Comparison of ENCODE assay signal across 8 cellular contexts in the genomic region with DNA sequence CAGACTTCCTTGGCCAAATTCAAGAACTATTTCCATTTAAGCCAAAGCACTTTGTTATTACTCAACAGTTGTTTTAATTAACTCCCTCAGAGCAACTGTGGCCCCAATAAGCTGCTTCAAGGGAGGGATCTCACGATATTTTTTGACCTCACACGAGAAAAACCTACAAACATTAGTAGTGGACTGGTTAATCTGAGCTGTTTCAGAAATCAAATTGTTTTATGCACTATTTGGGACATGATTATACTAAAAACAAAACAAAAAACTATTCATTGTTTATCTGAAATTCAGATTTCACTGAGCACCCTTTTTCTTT.
DNase-seq lines count a peak whose midpoint lies in the region; ATAC-seq and TF ChIP-seq lines count a peak whose summit lies in the region.

No MANE protein-coding gene starts in this region.

- peak overlapping the region; percentile 2 for H3K4me3 Mint-ChIP-seq in stimulated activated naive CD8-positive, alpha-beta T cell treated with anti-CD3 and anti-CD28 coated beads, Interleukin-15, Interleukin-2, amounts not matched to agents 100 ng/mL and 50 ng/mL, for 24 hours

- DNase-seq in stimulated activated naive CD8-positive, alpha-beta T cell treated with anti-CD3 and anti-CD28 coated beads, Interleukin-15, Interleukin-2, amounts not matched to agents 100 U/mL and 50 U/mL, for 24 hours = no peak
- DNase-seq in breast epithelium (ENCODE audit: low spot score in 2 of 2) (no peak), vagina (ENCODE audit: extremely low spot score in 2 of 2) (no peak), NCI-H524 treated with DMSO at 0.1 percent for 48 hours (lab: John Stamatoyannopoulos, UW) (no peak), SIG-M5 treated with dmso at 0.1 percent for 504 hours (lab: John Stamatoyannopoulos, UW; ENCODE audit: unreplicated experiment) (no peak), NCI-H2107 treated with DMSO at 0.1 percent for 48 hours (lab: John Stamatoyannopoulos, UW; ENCODE audit: unreplicated experiment) (no peak)

- H3K9me3 Mint-ChIP-seq in stimulated activated naive CD8-positive, alpha-beta T cell treated with anti-CD3 and anti-CD28 coated beads, Interleukin-15, Interleukin-2, amounts not matched to agents 100 ng/mL and 50 ng/mL, for 24 hours = no peaks in the 10 kb centered on the region

- TF ChIP-seq POLR2A in breast epithelium (IDR thresholded peaks at IDR 0.05) (no peak), vagina (IDR thresholded peaks at IDR 0.05) (no peak)

- peaks cover 56% of the 10 kb centered on the region for H3K27me3 Mint-ChIP-seq in stimulated activated naive CD8-positive, alpha-beta T cell treated with anti-CD3 and anti-CD28 coated beads, Interleukin-15, Interleukin-2, amounts not matched to agents 100 ng/mL and 50 ng/mL, for 24 hours

- no peaks in the 10 kb centered on the region for H3K4me1 ChIP-seq in breast epithelium
- H3K4me1 ChIP-seq in muscle layer of duodenum (ENCODE audit: control insufficient read depth in 1 of 2, insufficient read depth in 2 of 2, low read length in 2 of 2) = peaks cover 0 to 7% of the 10 kb centered on the region in 2 donors
- peaks cover 7% of the 10 kb centered on the region for H3K4me1 ChIP-seq in vagina

- H3K4me3 ChIP-seq in breast epithelium = peak overlapping the region; percentile 37 to 71 (median 51)
- peak overlapping the region; percentile 62 to 74 for H3K4me3 ChIP-seq in muscle layer of duodenum (ENCODE audit: low read depth in 1 of 2, low read length in 2 of 2)
- H3K4me3 ChIP-seq in vagina = peak overlapping the region; percentile 39

- intact Hi-C loops in breast epithelium (cut with DNase I; ENCODE audit: low total_unique reads) (no loop called here), vagina (cut with DNase I) (no loop called here)

- H3K36me3 Mint-ChIP-seq in stimulated activated naive CD8-positive, alpha-beta T cell treated with anti-CD3 and anti-CD28 coated beads, Interleukin-15, Interleukin-2, amounts not matched to agents 100 ng/mL and 50 ng/mL, for 24 hours (ENCODE audit: low read depth) = no peaks in the 10 kb centered on the region

- H3K27ac ChIP-seq in breast epithelium (peak overlapping the region; percentile 59 to 75), muscle layer of duodenum (ENCODE audit: low read length) (peak overlapping the region; percentile 58), vagina (peak overlapping the region; percentile 58)

- H3K27me3 ChIP-seq in breast epithelium = no peaks in the 10 kb centered on the region
- H3K27me3 ChIP-seq in muscle layer of duodenum (ENCODE audit: low read depth, low read length) = no peaks in the 10 kb centered on the region
- H3K27me3 ChIP-seq in vagina = no peaks in the 10 kb centered on the region

- H3K36me3 ChIP-seq in breast epithelium (no peaks in the 10 kb centered on the region), muscle layer of duodenum (ENCODE audit: control insufficient read depth in 1 of 2, insufficient read depth in 2 of 2, low read length in 2 of 2) (no peaks in the 10 kb centered on the region), vagina (no peaks in the 10 kb centered on the region)

- H3K9me3 ChIP-seq in breast epithelium (no peaks in the 10 kb centered on the region), muscle layer of duodenum (ENCODE audit: control insufficient read depth in 1 of 2, low read length in 2 of 2) (no peaks in the 10 kb centered on the region), vagina (no peaks in the 10 kb centered on the region)

- TF ChIP-seq CTCF in breast epithelium (IDR thresholded peaks at IDR 0.05) (no peak), vagina (IDR thresholded peaks at IDR 0.05) (no peak)

- ATAC-seq in stimulated activated naive CD8-positive, alpha-beta T cell treated with anti-CD3 and anti-CD28 coated beads, Interleukin-15, Interleukin-2, amounts not matched to agents 100 U/mL and 50 U/mL, for 24 hours = no peak

- peaks cover 24% of the 10 kb centered on the region for H3K4me1 Mint-ChIP-seq in stimulated activated naive CD8-positive, alpha-beta T cell treated with anti-CD3 and anti-CD28 coated beads, Interleukin-15, Interleukin-2, amounts not matched to agents 100 ng/mL and 50 ng/mL, for 24 hours (ENCODE audit: low read depth)

- no peak overlapping the region for H3K27ac Mint-ChIP-seq in stimulated activated naive CD8-positive, alpha-beta T cell treated with anti-CD3 and anti-CD28 coated beads, Interleukin-15, Interleukin-2, amounts not matched to agents 100 ng/mL and 50 ng/mL, for 24 hours
